In genomic region chr11:75204685-75205667, GRCh38 we compare ENCODE assay signal across 8 cellular contexts. TPM values are rescaled to one million over a fixed set of nuclear protein-coding genes. Genes with fewer than 3 reads are reported as not detected.
DNase-seq lines count a peak whose midpoint lies in the region; ATAC-seq and TF ChIP-seq lines count a peak whose summit lies in the region.

No MANE protein-coding gene starts in this region.

- peaks cover 34% of the 10 kb centered on the region for H3K27me3 ChIP-seq in left ventricle myocardium inferior (ENCODE audit: low read depth)

- H3K36me3 ChIP-seq in left ventricle myocardium inferior: no peaks in the 10 kb centered on the region

- H3K4me3 ChIP-seq in left ventricle myocardium inferior: no peak overlapping the region

- peaks cover 9% of the 10 kb centered on the region for H3K4me1 ChIP-seq in left ventricle myocardium inferior

- DNase-seq in C1 segment of cervical spinal cord (lab: John Stamatoyannopoulos, UW): peak in 12 of 14 donors; percentile 7 to 70 (median 40)
- DNase-seq in NCI-H1092 treated with DMSO at 0.1 percent for 48 hours (lab: John Stamatoyannopoulos, UW): peak; percentile 87
- DNase-seq in T follicular helper cell (ENCODE audit: low read depth): peak; percentile 65
- DNase-seq in amniotic epithelial cell (ENCODE audit: low read depth): peak; percentile 76
- peak; percentile 88 for DNase-seq in left ventricle myocardium inferior
- peak; percentile 77 for DNase-seq in retina

- intact Hi-C loops in left ventricle myocardium inferior (cut with micrococcal nuclease): loop anchor here (2.0 kb wide), 1 partner anchor 60 kb away; no protein-coding TSS in a partner anchor

- peak overlapping the region; percentile 3 for H3K27ac ChIP-seq in left ventricle myocardium inferior (replicated peaks)

- peak; percentile 95 for TF ChIP-seq CTCF in left ventricle myocardium inferior (IDR thresholded peaks at IDR 0.05; ENCODE audit: borderline replicate concordance)

- ATAC-seq in GM21423 (IDR thresholded peaks at IDR 0.05; ENCODE audit: unreplicated experiment) (peak; percentile 71), HG02852 (IDR thresholded peaks at IDR 0.05; ENCODE audit: unreplicated experiment) (no peak)

- no peaks in the 10 kb centered on the region for H3K9me3 ChIP-seq in left ventricle myocardium inferior (replicated peaks)

RNA-seq across cellular contexts. Expression of gene TPBGL, which starts 35.6 kb away (rescaled TPM):
- total RNA-seq in left ventricle myocardium inferior: 0.16 TPM

RNA-seq across cellular contexts. Expression of gene SLCO2B1, which starts 54.1 kb away (rescaled TPM):
- 22.7 TPM for total RNA-seq in left ventricle myocardium inferior
